ENCODE assay signal across 24 cellular contexts in genomic region chr9:3777137-3777536, GRCh38.
DNase-seq lines count a peak whose midpoint lies in the region; ATAC-seq, FAIRE-seq and TF ChIP-seq lines count a peak whose summit lies in the region.
"Had no signal": no experiment of that assay in that cellular context is flagged by ENCODE, and none has a peak within 500 bp of the region (broad histone marks: within the 10 kb centered on the region; RNA-seq: fewer than 3 reads in every experiment).

No MANE protein-coding gene starts in this region.

- TF ChIP-seq POLR2A in breast epithelium (IDR thresholded peaks at IDR 0.05): no peak

- no peaks in the 10 kb centered on the region for H3K4me1 ChIP-seq in breast epithelium
- no peaks in the 10 kb centered on the region for H3K4me1 ChIP-seq in PC-3 (ENCODE audit: insufficient read depth, low read length)
- no peaks in the 10 kb centered on the region for H3K4me1 ChIP-seq in small intestine (ENCODE audit: control insufficient read depth in 2 of 2, insufficient read depth in 1 of 2, low read depth in 1 of 2, low read length in 1 of 2)
- H3K4me1 ChIP-seq: Peyer's patch, SJSA1 had no signal

- no peak overlapping the region for H3K4me3 Mint-ChIP-seq in MCF 10A (ENCODE audit: unreplicated experiment)
- no peak overlapping the region for H3K4me3 Mint-ChIP-seq in T-helper 2 cell treated with Interferon-gamma antibody and Interleukin-4, amounts not matched to agents 5 μg/mL and 100 μg/mL, for 36 hours
- H3K4me3 Mint-ChIP-seq: CD4-positive, alpha-beta memory T cell; HFFc6 had no signal

- H3K4me3 ChIP-seq in breast epithelium: no peak overlapping the region
- H3K4me3 ChIP-seq in PC-3 (ENCODE audit: low read length): no peak overlapping the region
- H3K4me3 ChIP-seq in small intestine (ENCODE audit: low read depth in 1 of 2, low read length in 2 of 2): no peak overlapping the region
- H3K4me3 ChIP-seq: BLaER1 treated with 17β-estradiol and CSF1 and Interleukin-3, amounts not matched to agents 10 nM and 100 nM; Peyer's patch; SJSA1 had no signal

- intact Hi-C loops in MCF 10A (cut with micrococcal nuclease): no loop called here
- intact Hi-C loops in breast epithelium (cut with DNase I; ENCODE audit: low total_unique reads): no loop called here
- intact Hi-C loops in PC-3 (cut with micrococcal nuclease): no loop called here

- H3K36me3 ChIP-seq in breast epithelium: no peaks in the 10 kb centered on the region
- H3K36me3 ChIP-seq in PC-3 (ENCODE audit: low read depth, low read length): no peaks in the 10 kb centered on the region
- H3K36me3 ChIP-seq in small intestine (ENCODE audit: control insufficient read depth in 2 of 2, insufficient read depth in 2 of 2, low read length in 2 of 2): no peaks in the 10 kb centered on the region
- H3K36me3 ChIP-seq: BLaER1 treated with 17β-estradiol and CSF1 and Interleukin-3, amounts not matched to agents 10 nM and 100 nM; Peyer's patch; SJSA1 had no signal

- POLR2A ChIA-PET in MCF 10A (lab: Yijun Ruan, JAX): no interaction called here
- POLR2A ChIA-PET in PC-3 (lab: Charles Lee; ENCODE audit: unreplicated experiment): no interaction called here

- no peak overlapping the region for H3K9ac ChIP-seq in PC-3 (ENCODE audit: low read length)
- H3K9ac ChIP-seq: BLaER1 treated with 17β-estradiol and CSF1 and Interleukin-3, amounts not matched to agents 10 nM and 100 nM had no signal

- CTCF ChIA-PET in MCF 10A (lab: Yijun Ruan, JAX) (no interaction called here), PC-3 (lab: Charles Lee) (no interaction called here)

- no peaks in the 10 kb centered on the region for H3F3A ChIP-seq in PC-3 (ENCODE audit: low read length, unreplicated experiment)

- H3K9me3 Mint-ChIP-seq in MCF 10A (ENCODE audit: unreplicated experiment): no peaks in the 10 kb centered on the region
- H3K9me3 Mint-ChIP-seq in T-helper 2 cell treated with Interferon-gamma antibody and Interleukin-4, amounts not matched to agents 5 μg/mL and 100 μg/mL, for 36 hours: no peaks in the 10 kb centered on the region
- H3K9me3 Mint-ChIP-seq: CD4-positive, alpha-beta memory T cell; HFFc6 had no signal

- H3K36me3 Mint-ChIP-seq in MCF 10A (ENCODE audit: insufficient read depth, unreplicated experiment): no peaks in the 10 kb centered on the region
- H3K36me3 Mint-ChIP-seq in T-helper 2 cell treated with Interferon-gamma antibody and Interleukin-4, amounts not matched to agents 5 μg/mL and 100 μg/mL, for 36 hours (ENCODE audit: low read depth): no peaks in the 10 kb centered on the region
- H3K36me3 Mint-ChIP-seq: CD4-positive, alpha-beta memory T cell had no signal

- no peaks in the 10 kb centered on the region for H4K20me1 ChIP-seq in PC-3 (ENCODE audit: low read length)
- H4K20me1 ChIP-seq: BLaER1 treated with 17β-estradiol and CSF1 and Interleukin-3, amounts not matched to agents 10 nM and 100 nM had no signal

- no peaks in the 10 kb centered on the region for H3K9me2 ChIP-seq in PC-3 (replicated peaks; ENCODE audit: low read length)

- 55 to 83% (median 63%) methylated on average over 2 of the region's 2 CpGs for WGBS in small intestine, 3 donors

- ATAC-seq in PC-3: no peak
- ATAC-seq in esophagus mucosa: peak; percentile 71
- no peak for ATAC-seq in HG03280 (IDR thresholded peaks at IDR 0.05; ENCODE audit: unreplicated experiment)
- ATAC-seq: Right ventricle myocardium inferior had no signal

- no peak for FAIRE-seq in small intestine (lab: Jason Lieb, UNC)
- FAIRE-seq: G401.6 had no signal

- TF ChIP-seq CTCF in MCF 10A (IDR thresholded peaks at IDR 0.05; ENCODE audit: unreplicated experiment) (no peak), breast epithelium (IDR thresholded peaks at IDR 0.05) (no peak), PC-3 (conservative IDR thresholded peaks at IDR 0.05; ENCODE audit: low read depth, low read length) (no peak), GM10266 (IDR thresholded peaks at IDR 0.05; ENCODE audit: control insufficient read depth, insufficient read depth, low read depth, missing control alignments) (no peak)

- no peaks in the 10 kb centered on the region for H3K27me3 Mint-ChIP-seq in MCF 10A (ENCODE audit: insufficient read depth, unreplicated experiment)
- H3K27me3 Mint-ChIP-seq in T-helper 2 cell treated with Interferon-gamma antibody and Interleukin-4, amounts not matched to agents 5 μg/mL and 100 μg/mL, for 36 hours (ENCODE audit: low read depth): no peaks in the 10 kb centered on the region

- DNase-seq in MCF 10A (ENCODE audit: unreplicated experiment): peak; percentile 27
- DNase-seq in breast epithelium (ENCODE audit: low spot score in 2 of 2): no peak
- DNase-seq in PC-3: peak; percentile 18
- peak; percentile 6 for DNase-seq in small intestine
- no peak for DNase-seq in T-helper 2 cell treated with Interferon-gamma antibody and Interleukin-4, amounts not matched to agents 5 μg/mL and 100 μg/mL, for 36 hours (ENCODE audit: low spot score)
- DNase-seq in GM10266 (ENCODE audit: extremely low spot score): no peak
- DNase-seq: 8988T; CD4-positive, alpha-beta memory T cell; DMS153; H7; HFFc6; KG1; NCI-H1105 treated with DMSO at 0.1 percent for 48 hours; NCI-H2029 treated with DMSO at 0.1 percent for 48 hours; NCI-H226; NCI-H524; NCI-H82 had no signal

- no peak overlapping the region for H2AFZ ChIP-seq in PC-3 (ENCODE audit: low read length)

- H3K4me2 ChIP-seq in PC-3 (ENCODE audit: low read length): no peak overlapping the region

- H3K9me3 ChIP-seq in breast epithelium (no peaks in the 10 kb centered on the region), PC-3 (ENCODE audit: low read length) (no peaks in the 10 kb centered on the region), small intestine (ENCODE audit: control insufficient read depth, low read depth) (no peaks in the 10 kb centered on the region)
- H3K9me3 ChIP-seq: Peyer's patch, SJSA1 had no signal

- no peaks in the 10 kb centered on the region for H3K79me2 ChIP-seq in PC-3 (ENCODE audit: low read length)

- BruUV-seq in MCF 10A (replicated peaks; lab: Mats Ljungman, UMichigan) (no TSS peak), PC-3 (replicated peaks; lab: Mats Ljungman, UMichigan) (no TSS peak)

- H3K27ac ChIP-seq in breast epithelium: no peak overlapping the region
- no peak overlapping the region for H3K27ac ChIP-seq in PC-3 (ENCODE audit: low read length)
- H3K27ac ChIP-seq in small intestine (ENCODE audit: low read depth in 1 of 2, low read length in 1 of 2): no peak overlapping the region
- H3K27ac ChIP-seq: Peyer's patch, SJSA1 had no signal

- no peak overlapping the region for H3K27ac Mint-ChIP-seq in MCF 10A (ENCODE audit: low read depth, unreplicated experiment)
- H3K27ac Mint-ChIP-seq in T-helper 2 cell treated with Interferon-gamma antibody and Interleukin-4, amounts not matched to agents 5 μg/mL and 100 μg/mL, for 36 hours: no peak overlapping the region
- H3K27ac Mint-ChIP-seq: CD4-positive, alpha-beta memory T cell; HFFc6 had no signal

- H3K4me1 Mint-ChIP-seq in MCF 10A (ENCODE audit: insufficient read depth, unreplicated experiment): no peaks in the 10 kb centered on the region
- no peaks in the 10 kb centered on the region for H3K4me1 Mint-ChIP-seq in T-helper 2 cell treated with Interferon-gamma antibody and Interleukin-4, amounts not matched to agents 5 μg/mL and 100 μg/mL, for 36 hours (ENCODE audit: low read depth)
- H3K4me1 Mint-ChIP-seq: CD4-positive, alpha-beta memory T cell had no signal

- H3K27me3 ChIP-seq in breast epithelium: no peaks in the 10 kb centered on the region
- H3K27me3 ChIP-seq in PC-3 (ENCODE audit: low read length): no peaks in the 10 kb centered on the region
- H3K27me3 ChIP-seq in small intestine (ENCODE audit: control insufficient read depth in 2 of 2, insufficient read depth in 2 of 2, low read length in 2 of 2): no peaks in the 10 kb centered on the region
- H3K27me3 ChIP-seq: BLaER1 treated with 17β-estradiol and CSF1 and Interleukin-3, amounts not matched to agents 10 nM and 100 nM; Peyer's patch; SJSA1 had no signal

Comparison
In these comparisons a context has a peak if more than half of its experiments do, and no peak if none do; other contexts are left out.
1. DNase-seq: peak in MCF 10A (single experiment), PC-3 (single experiment) and small intestine (single experiment); none in breast epithelium (0 of 2), T-helper 2 cell treated with Interferon-gamma antibody and Interleukin-4, amounts not matched to agents 5 μg/mL and 100 μg/mL, for 36 hours (single experiment) and GM10266 (single experiment).